ENCODE assay signal across 26 cellular contexts in genomic region chr9:70959366-70959765, GRCh38.
"Had no signal": no experiment of that assay in that cellular context is flagged by ENCODE, and none has a peak within 500 bp of the region (broad histone marks: within the 10 kb centered on the region; RNA-seq: fewer than 3 reads in every experiment).

No MANE protein-coding gene starts in this region.

- DNase-seq: central memory CD4-positive, alpha-beta T cell; dorsolateral prefrontal cortex; effector CD4-positive, alpha-beta T cell; foreskin fibroblast; left ventricle myocardium superior; lower lobe of right lung; mucosa of descending colon; naive B cell; posterior cingulate gyrus; psoas muscle; right cardiac atrium; sigmoid colon; stimulated activated CD4-positive, alpha-beta T cell treated with anti-CD3 and anti-CD28 coated beads, Interleukin-2, amount 100 ng/mL, for 24 hours; stimulated activated CD4-positive, alpha-beta T cell treated with anti-CD3 and anti-CD28 coated beads, Interleukin-4, amount 100 ng/mL, for 24 hours; stimulated activated naive CD8-positive, alpha-beta T cell treated with anti-CD3 and anti-CD28 coated beads, Interleukin-15, Interleukin-2, amounts not matched to agents 100 U/mL and 50 U/mL, for 24 hours; substantia nigra; testis; tibial artery; upper lobe of left lung had no signal

- H3K9me3 ChIP-seq: esophagus muscularis mucosa, lower lobe of right lung, mucosa of descending colon, psoas muscle, sigmoid colon, testis, tibial artery, upper lobe of left lung had no signal

- ATAC-seq: left ventricle myocardium superior; lower lobe of right lung; mucosa of descending colon; natural killer cell treated with Interleukin-12 subunit alpha and Interleukin-12 subunit beta and Interleukin-15 and Interleukin-18, amount 100 ng/mL, for 72 hours; psoas muscle; right cardiac atrium; stimulated activated memory B cell treated with anti-CD40 and anti-IgM and Interleukin-4, amounts not matched to agents 10 μg/mL and 1 μg/mL and 100 μg/mL, for 72 hours; stimulated activated naive CD8-positive, alpha-beta T cell treated with anti-CD3 and anti-CD28 coated beads, Interleukin-15, Interleukin-2, amounts not matched to agents 100 U/mL and 50 U/mL, for 24 hours had no signal

- H3K4me1 ChIP-seq: esophagus muscularis mucosa, lower lobe of right lung, psoas muscle, sigmoid colon, testis, upper lobe of left lung had no signal

- H3K4me3 ChIP-seq: esophagus muscularis mucosa, lower lobe of right lung, mucosa of descending colon, neural progenitor cell, psoas muscle, sigmoid colon, testis, tibial artery, upper lobe of left lung had no signal

- H3K27me3 ChIP-seq: dorsolateral prefrontal cortex, esophagus muscularis mucosa, neural progenitor cell, sigmoid colon, testis, tibial artery, upper lobe of left lung had no signal

- H2AFZ ChIP-seq: neural progenitor cell had no signal

- H3K36me3 ChIP-seq: esophagus muscularis mucosa, lower lobe of right lung, neural progenitor cell, sigmoid colon, tibial artery, upper lobe of left lung had no signal

- H3K9ac ChIP-seq: neural progenitor cell had no signal

- H3K4me2 ChIP-seq: neural progenitor cell had no signal

- FAIRE-seq: colon, endothelial cell of umbilical vein, urothelium cell line had no signal

- H3K27ac ChIP-seq: esophagus muscularis mucosa, lower lobe of right lung, neural progenitor cell, psoas muscle, sigmoid colon, testis, tibial artery, upper lobe of left lung had no signal
